ENCODE assay signal across 23 cellular contexts in genomic region chr10:126654579-126654978, GRCh38. TPM values are rescaled to one million over a fixed set of nuclear protein-coding genes. Genes with fewer than 3 reads are reported as not detected.
"Had no signal": no experiment of that assay in that cellular context is flagged by ENCODE, and none has a peak within 500 bp of the region (broad histone marks: within the 10 kb centered on the region; RNA-seq: fewer than 3 reads in every experiment).

No MANE protein-coding gene starts in this region.

- H3K9me3 ChIP-seq: SJSA1 had no signal

- H3K4me3 ChIP-seq: SJSA1, SK-N-MC had no signal

- DNase-seq: KBM-7, MV-4-11, NCI-H1048, NCI-H1105, NCI-H1417, NCI-H146, NCI-H1694 treated with DMSO at 0.1 percent for 48 hours, NCI-H1930, NCI-H2081, NCI-H2107, NCI-H226, NCI-H446, NCI-H510A, NCI-H524 treated with DMSO at 0.1 percent for 48 hours, NCI-H69, NCI-H774, Right ventricle myocardium superior, RPMI8226, SIG-M5 had no signal

- H3K4me1 ChIP-seq: SJSA1 had no signal

- H3K27ac ChIP-seq: SJSA1, SK-N-MC had no signal

- H3K36me3 ChIP-seq: SJSA1 had no signal

RNA-seq across cellular contexts. Expression of gene C10orf90, which starts 15.9 kb away (rescaled TPM):
- total RNA-seq: HT-29, MCF 10A, Right ventricle myocardium superior, SJSA1 had no signal
